ENCODE assay signal across 8 cellular contexts in the genomic region with DNA sequence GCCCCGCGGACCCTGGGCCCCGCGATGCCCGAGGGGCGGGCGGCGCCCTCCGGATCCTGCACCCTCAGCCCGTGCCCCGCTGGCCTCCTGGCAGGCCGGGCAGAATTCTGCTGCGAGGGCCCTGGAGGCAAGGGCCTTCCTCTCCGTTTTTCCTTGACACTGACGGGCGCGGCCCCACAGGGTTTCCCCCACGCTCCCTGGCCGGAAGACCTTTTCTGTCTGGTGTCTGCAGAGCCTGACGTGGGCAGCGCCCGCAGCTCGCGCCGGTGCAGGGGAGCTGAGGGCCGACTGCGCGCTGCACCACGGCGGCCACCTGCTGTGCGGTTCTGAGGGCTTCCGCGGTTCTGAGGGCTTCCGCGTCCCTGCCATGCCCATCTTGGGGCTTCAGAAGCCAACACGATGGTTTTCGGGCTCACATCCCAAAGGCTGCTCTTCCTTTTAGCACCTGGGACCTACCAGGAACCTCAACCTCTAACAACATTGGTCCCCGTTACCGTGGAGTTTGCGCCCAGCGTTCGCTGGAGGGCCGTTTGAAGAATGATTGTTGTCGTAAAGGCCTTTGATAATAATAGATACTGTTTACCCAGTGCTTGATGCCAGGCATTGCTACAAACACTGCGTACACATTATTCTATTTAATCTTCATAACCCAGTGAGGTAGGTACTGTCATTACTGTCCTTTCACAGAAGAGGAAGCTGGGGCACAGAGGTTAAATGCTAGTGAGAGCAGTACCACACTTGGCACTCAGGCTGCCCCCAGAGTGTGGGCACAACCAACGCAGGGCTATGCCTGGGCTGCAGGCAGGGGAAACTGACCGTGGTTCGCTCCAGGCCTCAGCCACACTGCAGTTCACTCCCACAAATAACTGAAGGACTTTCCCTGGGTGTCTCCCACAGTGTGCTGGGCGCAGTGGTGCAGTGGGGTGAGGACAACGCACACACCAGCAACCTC. TPM values are rescaled to one million over a fixed set of nuclear protein-coding genes. Genes with fewer than 3 reads are reported as not detected.
DNase-seq lines count a peak whose midpoint lies in the region; ATAC-seq and TF ChIP-seq lines count a peak whose summit lies in the region.

No MANE protein-coding gene starts in this region.

- peaks cover 38% of the 10 kb centered on the region for H3K79me2 ChIP-seq in OCI-LY3 (ENCODE audit: low read length)

- peak overlapping the region; percentile 65 for H3K9ac ChIP-seq in OCI-LY3 (ENCODE audit: low read length)

- intact Hi-C loops in right cardiac atrium (cut with DNase I): loop anchor here in 1 of 4 donors (10.0 kb wide), 1 partner anchor 82 kb away; no protein-coding TSS in a partner anchor

- no peaks in the 10 kb centered on the region for H3K27me3 ChIP-seq in OCI-LY3 (ENCODE audit: low read depth, low read length)
- H3K27me3 ChIP-seq in right cardiac atrium (ENCODE audit: control insufficient read depth, insufficient read depth): no peaks in the 10 kb centered on the region

- peaks cover 15% of the 10 kb centered on the region for H3K4me1 ChIP-seq in OCI-LY3 (ENCODE audit: low read length)
- no peaks in the 10 kb centered on the region for H3K4me1 ChIP-seq in right cardiac atrium (ENCODE audit: control insufficient read depth, insufficient read depth, low read length)

- DNase-seq in NCI-H82 (lab: John Stamatoyannopoulos, UW) (peak; percentile 42), NCI-H82 treated with DMSO at 0.1 percent for 48 hours (lab: John Stamatoyannopoulos, UW; ENCODE audit: unreplicated experiment) (no peak), right cardiac atrium (peak in 1 of 3 donors; percentile 60), NCI-H2196 treated with DMSO at 0.1 percent for 48 hours (lab: John Stamatoyannopoulos, UW; ENCODE audit: unreplicated experiment) (no peak)
- DNase-seq in activated naive CD4-positive, alpha-beta T cell treated with Interleukin-2 at 50 U/mL for 16 hours: peak; percentile 52

- no peaks in the 10 kb centered on the region for H4K20me1 ChIP-seq in OCI-LY3 (ENCODE audit: insufficient read depth, low read length)

- no peaks in the 10 kb centered on the region for H3K9me3 ChIP-seq in OCI-LY3 (ENCODE audit: insufficient read depth, low read length)
- H3K9me3 ChIP-seq in right cardiac atrium (ENCODE audit: control insufficient read depth, low read length): no peaks in the 10 kb centered on the region

- H3K4me3 ChIP-seq in OCI-LY3 (ENCODE audit: low read length) (peak overlapping the region; percentile 84), right cardiac atrium (ENCODE audit: low read length) (peak overlapping the region; percentile 75), skin epidermis (peak overlapping the region; percentile 48 to 86 (median 61))

- no peak overlapping the region for H2AFZ ChIP-seq in OCI-LY3 (ENCODE audit: low read depth, low read length)

- no peaks in the 10 kb centered on the region for H3K36me3 ChIP-seq in OCI-LY3 (replicated peaks; ENCODE audit: low read depth, low read length)

- whole genome bisulfite sequencing in right cardiac atrium: 18% methylated on average over 50 of the region's 50 CpGs

- TF ChIP-seq CTCF in OCI-LY3 (IDR thresholded peaks at IDR 0.05; ENCODE audit: low read depth, low read length): no peak

- H3K4me2 ChIP-seq in OCI-LY3 (ENCODE audit: low read length): peak overlapping the region; percentile 79

- H3K27ac ChIP-seq in OCI-LY3 (ENCODE audit: low read length) (no peak overlapping the region), right cardiac atrium (ENCODE audit: low read length) (peak overlapping the region; percentile 77), skin epidermis (peak overlapping the region; percentile 35 to 87 (median 76))

- peak; percentile 42 for ATAC-seq in HG02840 (IDR thresholded peaks at IDR 0.05; ENCODE audit: low FRiP score, unreplicated experiment)
- peak; percentile 66 to 77 for ATAC-seq in right cardiac atrium

RNA-seq across cellular contexts. Expression of gene ACSL1, which starts 0.8 kb away (rescaled TPM):
- 100 to 1,000 TPM in 2 of 4 donors, 10 to 100 TPM in 2; 94.6 to 149 (median 106) TPM for total RNA-seq in right cardiac atrium
- polyA plus RNA-seq in right cardiac atrium: 129 TPM

Comparison
In these comparisons a context has a peak if more than half of its experiments do, and no peak if none do; other contexts are left out.
1. DNase-seq: peak in NCI-H82 (single experiment) and activated naive CD4-positive, alpha-beta T cell treated with Interleukin-2 at 50 U/mL for 16 hours (single experiment); none in NCI-H82 treated with DMSO at 0.1 percent for 48 hours (single experiment) and NCI-H2196 treated with DMSO at 0.1 percent for 48 hours (single experiment).
2. Peak in every context shown above with its lines, with median percentiles within 50 percentile points of each other: H3K4me3 ChIP-seq.